In genomic region chr7:104106106-104106505, GRCh38 we compare ENCODE assay signal across 17 cellular contexts.
DNase-seq lines count a peak whose midpoint lies in the region; ATAC-seq, FAIRE-seq and TF ChIP-seq lines count a peak whose summit lies in the region.
"Had no signal": no experiment of that assay in that cellular context is flagged by ENCODE, and none has a peak within 500 bp of the region (broad histone marks: within the 10 kb centered on the region; RNA-seq: fewer than 3 reads in every experiment).

No MANE protein-coding gene starts in this region.

- H3K27me3 Mint-ChIP-seq in natural killer cell treated with Interleukin-12 subunit alpha and Interleukin-12 subunit beta and Interleukin-15 and Interleukin-18, amount 100 ng/mL, for 72 hours = peaks cover 6 to 11% of the 10 kb centered on the region in 2 donors

- H3K4me3 Mint-ChIP-seq in natural killer cell treated with Interleukin-12 subunit alpha and Interleukin-12 subunit beta and Interleukin-15 and Interleukin-18, amount 100 ng/mL, for 72 hours = no peak overlapping the region
- H3K4me3 Mint-ChIP-seq: activated CD4-positive, alpha-beta memory T cell treated with anti-CD3 and anti-CD28 coated beads, Interleukin-2, amount 10 ng/mL, durations not matched to agents 7 days and 5 days; activated naive CD4-positive, alpha-beta T cell treated with anti-CD3 and anti-CD28 coated beads, Interleukin-2, amount 50 U/mL, for 24 hours; effector memory CD8-positive, alpha-beta T cell; nephron progenitor cell; T-cell had no signal

- DNase-seq in EH (ENCODE audit: low read depth) (peak; percentile 50), NCI-H1092 (lab: John Stamatoyannopoulos, UW) (peak; percentile 17), amniotic stem cell (lab: John Stamatoyannopoulos, UW) (peak; percentile 2), lung microvascular endothelial cell (ENCODE audit: low read depth in 2 of 2) (peak; percentile 36 to 80), pancreas (no peak), NAMALWA (ENCODE audit: low spot score) (no peak)
- no peak for DNase-seq in natural killer cell treated with Interleukin-12 subunit alpha and Interleukin-12 subunit beta and Interleukin-15 and Interleukin-18, amount 100 ng/mL, for 72 hours (ENCODE audit: low spot score)
- DNase-seq: activated CD4-positive, alpha-beta memory T cell treated with anti-CD3 and anti-CD28 coated beads, Interleukin-2, amount 10 ng/mL, durations not matched to agents 7 days and 5 days; effector memory CD8-positive, alpha-beta T cell; NCI-H2081 treated with DMSO at 0.1 percent for 48 hours; nephron progenitor cell; stimulated activated CD4-positive, alpha-beta T cell treated with anti-CD3 and anti-CD28 coated beads, Interleukin-2, amount 100 ng/mL, for 24 hours; T-cell had no signal

- H3K36me3 Mint-ChIP-seq in natural killer cell treated with Interleukin-12 subunit alpha and Interleukin-12 subunit beta and Interleukin-15 and Interleukin-18, amount 100 ng/mL, for 72 hours = no peaks in the 10 kb centered on the region
- H3K36me3 Mint-ChIP-seq: activated naive CD4-positive, alpha-beta T cell treated with anti-CD3 and anti-CD28 coated beads, Interleukin-2, amount 50 U/mL, for 24 hours; T-cell had no signal

- no peaks in the 10 kb centered on the region for H3K4me1 ChIP-seq in pancreas

- H3K36me3 ChIP-seq in pancreas = no peaks in the 10 kb centered on the region

- no peak for TF ChIP-seq CTCF in pancreas (IDR thresholded peaks at IDR 0.05)

- no peaks in the 10 kb centered on the region for H3K4me1 Mint-ChIP-seq in natural killer cell treated with Interleukin-12 subunit alpha and Interleukin-12 subunit beta and Interleukin-15 and Interleukin-18, amount 100 ng/mL, for 72 hours (ENCODE audit: low read depth in 2 of 2)
- H3K4me1 Mint-ChIP-seq: activated CD4-positive, alpha-beta memory T cell treated with anti-CD3 and anti-CD28 coated beads, Interleukin-2, amount 10 ng/mL, durations not matched to agents 7 days and 5 days; activated naive CD4-positive, alpha-beta T cell treated with anti-CD3 and anti-CD28 coated beads, Interleukin-2, amount 50 U/mL, for 24 hours; nephron progenitor cell; T-cell had no signal

- no peak overlapping the region for H3K27ac Mint-ChIP-seq in natural killer cell treated with Interleukin-12 subunit alpha and Interleukin-12 subunit beta and Interleukin-15 and Interleukin-18, amount 100 ng/mL, for 72 hours
- H3K27ac Mint-ChIP-seq: activated CD4-positive, alpha-beta memory T cell treated with anti-CD3 and anti-CD28 coated beads, Interleukin-2, amount 10 ng/mL, durations not matched to agents 7 days and 5 days; activated naive CD4-positive, alpha-beta T cell treated with anti-CD3 and anti-CD28 coated beads, Interleukin-2, amount 50 U/mL, for 24 hours; effector memory CD8-positive, alpha-beta T cell; nephron progenitor cell; T-cell had no signal

- H3K27me3 ChIP-seq in pancreas = no peaks in the 10 kb centered on the region

- H3K27ac ChIP-seq in pancreas = no peak overlapping the region

- no peaks in the 10 kb centered on the region for H3K9me3 ChIP-seq in pancreas

- H3K4me3 ChIP-seq in pancreas = no peak overlapping the region

- intact Hi-C loops in pancreas (cut with DNase I) = no loop called here

- no peak for FAIRE-seq in pancreas (lab: Jason Lieb, UNC)
- FAIRE-seq: GM19239, islet of Langerhans had no signal

- no peak for ATAC-seq in HG03159 (IDR thresholded peaks at IDR 0.05; ENCODE audit: unreplicated experiment)
- no peak for ATAC-seq in pancreas
- no peak for ATAC-seq in natural killer cell treated with Interleukin-12 subunit alpha and Interleukin-12 subunit beta and Interleukin-15 and Interleukin-18, amount 100 ng/mL, for 72 hours
- ATAC-seq: effector memory CD8-positive, alpha-beta T cell; T-cell had no signal

- no peaks in the 10 kb centered on the region for H3K9me3 Mint-ChIP-seq in natural killer cell treated with Interleukin-12 subunit alpha and Interleukin-12 subunit beta and Interleukin-15 and Interleukin-18, amount 100 ng/mL, for 72 hours
- H3K9me3 Mint-ChIP-seq: activated CD4-positive, alpha-beta memory T cell treated with anti-CD3 and anti-CD28 coated beads, Interleukin-2, amount 10 ng/mL, durations not matched to agents 7 days and 5 days; activated naive CD4-positive, alpha-beta T cell treated with anti-CD3 and anti-CD28 coated beads, Interleukin-2, amount 50 U/mL, for 24 hours; effector memory CD8-positive, alpha-beta T cell; T-cell had no signal

- WGBS in pancreas, 2 donors = 78 to 90% methylated on average over 1 of the region's 1 CpG

Comparison
In these comparisons a context has a peak if more than half of its experiments do, and no peak if none do; other contexts are left out.
1. DNase-seq: peak in EH (single experiment), NCI-H1092 (single experiment), amniotic stem cell (single experiment) and lung microvascular endothelial cell (2 of 2); none in pancreas (0 of 6), NAMALWA (single experiment) and natural killer cell treated with Interleukin-12 subunit alpha and Interleukin-12 subunit beta and Interleukin-15 and Interleukin-18, amount 100 ng/mL, for 72 hours (single experiment).